In genomic region chr2:199928226-199928625, GRCh38 we compare ENCODE assay signal across 20 cellular contexts.
"Had no signal": no experiment of that assay in that cellular context is flagged by ENCODE, and none has a peak within 500 bp of the region (broad histone marks: within the 10 kb centered on the region; RNA-seq: fewer than 3 reads in every experiment).

No MANE protein-coding gene starts in this region.

- H3K27ac ChIP-seq: body of pancreas, esophagus muscularis mucosa, lower lobe of right lung had no signal

- DNase-seq: activated CD4-positive, alpha-beta memory T cell treated with anti-CD3 and anti-CD28 coated beads, Interleukin-2, amount 10 ng/mL, durations not matched to agents 7 days and 5 days; activated CD8-positive, alpha-beta memory T cell treated with anti-CD3 and anti-CD28 coated beads, Interleukin-2, amount 50 U/mL, for 48 hours; activated naive CD4-positive, alpha-beta T cell treated with anti-CD3 and anti-CD28 coated beads for 36 hours; amniotic stem cell; body of pancreas; dermis blood vessel endothelial cell; glutamatergic neuron; left cardiac atrium; lower lobe of right lung; naive thymus-derived CD4-positive, alpha-beta T cell; occipital lobe; right cardiac atrium; stimulated activated CD4-positive, alpha-beta T cell treated with anti-CD3 and anti-CD28 coated beads, Interleukin-1b, Interleukin-23, amount 100 ng/mL, for 48 hours; stimulated activated naive B cell treated with anti-CD40 and anti-IgM and Interleukin-4, amounts not matched to agents 10 μg/mL and 1 μg/mL and 100 μg/mL, for 72 hours; substantia nigra had no signal

- H3K9me3 Mint-ChIP-seq: activated CD4-positive, alpha-beta memory T cell treated with anti-CD3 and anti-CD28 coated beads, Interleukin-2, amount 10 ng/mL, durations not matched to agents 7 days and 5 days; activated naive CD4-positive, alpha-beta T cell treated with anti-CD3 and anti-CD28 coated beads for 36 hours; naive thymus-derived CD4-positive, alpha-beta T cell; stimulated activated naive B cell treated with anti-CD40 and anti-IgM and Interleukin-4, amounts not matched to agents 10 μg/mL and 1 μg/mL and 100 μg/mL, for 72 hours; T-helper 2 cell treated with Interferon-gamma antibody and Interleukin-4, amounts not matched to agents 5 μg/mL and 100 μg/mL, for 36 hours; type B pancreatic cell had no signal

- H3K27ac Mint-ChIP-seq: activated CD4-positive, alpha-beta memory T cell treated with anti-CD3 and anti-CD28 coated beads, Interleukin-2, amount 10 ng/mL, durations not matched to agents 7 days and 5 days; activated naive CD4-positive, alpha-beta T cell treated with anti-CD3 and anti-CD28 coated beads for 36 hours; progenitor cell of endocrine pancreas; stimulated activated naive B cell treated with anti-CD40 and anti-IgM and Interleukin-4, amounts not matched to agents 10 μg/mL and 1 μg/mL and 100 μg/mL, for 72 hours; T-helper 2 cell treated with Interferon-gamma antibody and Interleukin-4, amounts not matched to agents 5 μg/mL and 100 μg/mL, for 36 hours; type B pancreatic cell had no signal

- ATAC-seq: activated CD4-positive, CD25-positive, alpha-beta regulatory T cell treated with anti-CD3 and anti-CD28 coated beads, Interleukin-2, amount 50 U/mL, for 24 hours; body of pancreas; left cardiac atrium; lower lobe of right lung; naive thymus-derived CD4-positive, alpha-beta T cell; right cardiac atrium; stimulated activated naive B cell treated with anti-CD40 and anti-IgM and Interleukin-4, amounts not matched to agents 10 μg/mL and 1 μg/mL and 100 μg/mL, for 72 hours had no signal

- H3K9me3 ChIP-seq: body of pancreas, esophagus muscularis mucosa, lower lobe of right lung had no signal

- H3K4me1 ChIP-seq: body of pancreas, esophagus muscularis mucosa, lower lobe of right lung had no signal

- H3K4me3 Mint-ChIP-seq: activated CD4-positive, alpha-beta memory T cell treated with anti-CD3 and anti-CD28 coated beads, Interleukin-2, amount 10 ng/mL, durations not matched to agents 7 days and 5 days; activated naive CD4-positive, alpha-beta T cell treated with anti-CD3 and anti-CD28 coated beads for 36 hours; naive thymus-derived CD4-positive, alpha-beta T cell; stimulated activated naive B cell treated with anti-CD40 and anti-IgM and Interleukin-4, amounts not matched to agents 10 μg/mL and 1 μg/mL and 100 μg/mL, for 72 hours; T-helper 2 cell treated with Interferon-gamma antibody and Interleukin-4, amounts not matched to agents 5 μg/mL and 100 μg/mL, for 36 hours; type B pancreatic cell had no signal

- H3K27me3 ChIP-seq: body of pancreas, esophagus muscularis mucosa had no signal

- H3K4me3 ChIP-seq: body of pancreas, esophagus muscularis mucosa, lower lobe of right lung had no signal

- H3K27me3 Mint-ChIP-seq: activated CD4-positive, alpha-beta memory T cell treated with anti-CD3 and anti-CD28 coated beads, Interleukin-2, amount 10 ng/mL, durations not matched to agents 7 days and 5 days; naive thymus-derived CD4-positive, alpha-beta T cell; progenitor cell of endocrine pancreas; stimulated activated naive B cell treated with anti-CD40 and anti-IgM and Interleukin-4, amounts not matched to agents 10 μg/mL and 1 μg/mL and 100 μg/mL, for 72 hours; type B pancreatic cell had no signal
